In the genomic region with DNA sequence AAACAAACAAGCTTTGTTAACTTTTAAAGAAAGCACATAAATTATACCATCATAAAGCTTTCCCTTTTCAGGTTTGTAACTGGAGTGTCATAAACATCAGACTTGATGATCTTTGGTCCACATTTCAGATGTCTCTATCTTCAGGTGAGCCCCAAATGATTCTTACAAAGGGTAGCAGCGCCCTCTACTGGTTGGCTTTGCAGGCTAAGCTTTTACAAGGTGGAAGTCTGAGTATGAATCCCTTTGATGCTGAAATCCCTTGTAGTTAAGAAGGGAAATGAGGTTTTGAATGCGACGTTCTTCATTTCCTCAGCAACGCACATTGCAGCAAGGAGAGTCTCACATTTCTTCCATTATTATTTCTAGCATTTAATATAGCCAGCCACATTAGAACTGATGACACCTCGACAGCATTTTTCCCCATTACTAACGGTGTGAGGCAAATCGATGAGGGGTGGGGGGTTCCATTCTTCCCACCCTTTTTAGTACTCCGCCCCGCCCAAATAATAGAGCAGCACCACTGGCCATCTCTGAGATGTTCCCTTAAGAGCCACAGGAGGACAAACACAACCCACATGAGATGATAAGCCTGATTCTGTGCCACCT, we compare ENCODE assay signal across 1 cellular context.
A peak's percentile ranks its signal among the peaks of the same experiment; 100 is the strongest.
TF ChIP-seq lines count a peak whose summit lies in the region.

No MANE protein-coding gene starts in this region.

TF ChIP-seq in HepG2, 621 proteins besides CTCF, POLR2A, EP300 and RAD21 (continued from another document):
- TF ChIP-seq, protein P1, sequence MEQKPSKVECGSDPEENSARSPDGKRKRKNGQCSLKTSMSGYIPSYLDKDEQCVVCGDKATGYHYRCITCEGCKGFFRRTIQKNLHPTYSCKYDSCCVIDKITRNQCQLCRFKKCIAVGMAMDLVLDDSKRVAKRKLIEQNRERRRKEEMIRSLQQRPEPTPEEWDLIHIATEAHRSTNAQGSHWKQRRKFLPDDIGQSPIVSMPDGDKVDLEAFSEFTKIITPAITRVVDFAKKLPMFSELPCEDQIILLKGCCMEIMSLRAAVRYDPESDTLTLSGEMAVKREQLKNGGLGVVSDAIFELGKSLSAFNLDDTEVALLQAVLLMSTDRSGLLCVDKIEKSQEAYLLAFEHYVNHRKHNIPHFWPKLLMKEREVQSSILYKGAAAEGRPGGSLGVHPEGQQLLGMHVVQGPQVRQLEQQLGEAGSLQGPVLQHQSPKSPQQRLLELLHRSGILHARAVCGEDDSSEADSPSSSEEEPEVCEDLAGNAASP (CRISPR knock-in tag; IDR thresholded peaks at IDR 0.05; ENCODE audit: borderline replicate concordance) = 0 out of 2 replicates have a peak, but pooled peaks have one; percentile 28
- TF ChIP-seq, protein P2, sequence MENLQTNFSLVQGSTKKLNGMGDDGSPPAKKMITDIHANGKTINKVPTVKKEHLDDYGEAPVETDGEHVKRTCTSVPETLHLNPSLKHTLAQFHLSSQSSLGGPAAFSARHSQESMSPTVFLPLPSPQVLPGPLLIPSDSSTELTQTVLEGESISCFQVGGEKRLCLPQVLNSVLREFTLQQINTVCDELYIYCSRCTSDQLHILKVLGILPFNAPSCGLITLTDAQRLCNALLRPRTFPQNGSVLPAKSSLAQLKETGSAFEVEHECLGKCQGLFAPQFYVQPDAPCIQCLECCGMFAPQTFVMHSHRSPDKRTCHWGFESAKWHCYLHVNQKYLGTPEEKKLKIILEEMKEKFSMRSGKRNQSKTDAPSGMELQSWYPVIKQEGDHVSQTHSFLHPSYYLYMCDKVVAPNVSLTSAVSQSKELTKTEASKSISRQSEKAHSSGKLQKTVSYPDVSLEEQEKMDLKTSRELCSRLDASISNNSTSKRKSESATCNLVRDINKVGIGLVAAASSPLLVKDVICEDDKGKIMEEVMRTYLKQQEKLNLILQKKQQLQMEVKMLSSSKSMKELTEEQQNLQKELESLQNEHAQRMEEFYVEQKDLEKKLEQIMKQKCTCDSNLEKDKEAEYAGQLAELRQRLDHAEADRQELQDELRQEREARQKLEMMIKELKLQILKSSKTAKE (CRISPR knock-in tag; IDR thresholded peaks at IDR 0.05; ENCODE audit: borderline replicate concordance) = no peak
- peak; percentile 63 for TF ChIP-seq PPARG (CRISPR knock-in tag; conservative IDR thresholded peaks at IDR 0.05)
- no peak for TF ChIP-seq XRCC5 (optimal IDR thresholded peaks at IDR 0.05; ENCODE audit: low read length)
- TF ChIP-seq, protein P3, sequence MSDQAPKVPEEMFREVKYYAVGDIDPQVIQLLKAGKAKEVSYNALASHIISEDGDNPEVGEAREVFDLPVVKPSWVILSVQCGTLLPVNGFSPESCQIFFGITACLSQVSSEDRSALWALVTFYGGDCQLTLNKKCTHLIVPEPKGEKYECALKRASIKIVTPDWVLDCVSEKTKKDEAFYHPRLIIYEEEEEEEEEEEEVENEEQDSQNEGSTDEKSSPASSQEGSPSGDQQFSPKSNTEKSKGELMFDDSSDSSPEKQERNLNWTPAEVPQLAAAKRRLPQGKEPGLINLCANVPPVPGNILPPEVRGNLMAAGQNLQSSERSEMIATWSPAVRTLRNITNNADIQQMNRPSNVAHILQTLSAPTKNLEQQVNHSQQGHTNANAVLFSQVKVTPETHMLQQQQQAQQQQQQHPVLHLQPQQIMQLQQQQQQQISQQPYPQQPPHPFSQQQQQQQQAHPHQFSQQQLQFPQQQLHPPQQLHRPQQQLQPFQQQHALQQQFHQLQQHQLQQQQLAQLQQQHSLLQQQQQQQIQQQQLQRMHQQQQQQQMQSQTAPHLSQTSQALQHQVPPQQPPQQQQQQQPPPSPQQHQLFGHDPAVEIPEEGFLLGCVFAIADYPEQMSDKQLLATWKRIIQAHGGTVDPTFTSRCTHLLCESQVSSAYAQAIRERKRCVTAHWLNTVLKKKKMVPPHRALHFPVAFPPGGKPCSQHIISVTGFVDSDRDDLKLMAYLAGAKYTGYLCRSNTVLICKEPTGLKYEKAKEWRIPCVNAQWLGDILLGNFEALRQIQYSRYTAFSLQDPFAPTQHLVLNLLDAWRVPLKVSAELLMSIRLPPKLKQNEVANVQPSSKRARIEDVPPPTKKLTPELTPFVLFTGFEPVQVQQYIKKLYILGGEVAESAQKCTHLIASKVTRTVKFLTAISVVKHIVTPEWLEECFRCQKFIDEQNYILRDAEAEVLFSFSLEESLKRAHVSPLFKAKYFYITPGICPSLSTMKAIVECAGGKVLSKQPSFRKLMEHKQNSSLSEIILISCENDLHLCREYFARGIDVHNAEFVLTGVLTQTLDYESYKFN (CRISPR knock-in tag; conservative IDR thresholded peaks at IDR 0.05) = no peak
- TF ChIP-seq, protein P4, sequence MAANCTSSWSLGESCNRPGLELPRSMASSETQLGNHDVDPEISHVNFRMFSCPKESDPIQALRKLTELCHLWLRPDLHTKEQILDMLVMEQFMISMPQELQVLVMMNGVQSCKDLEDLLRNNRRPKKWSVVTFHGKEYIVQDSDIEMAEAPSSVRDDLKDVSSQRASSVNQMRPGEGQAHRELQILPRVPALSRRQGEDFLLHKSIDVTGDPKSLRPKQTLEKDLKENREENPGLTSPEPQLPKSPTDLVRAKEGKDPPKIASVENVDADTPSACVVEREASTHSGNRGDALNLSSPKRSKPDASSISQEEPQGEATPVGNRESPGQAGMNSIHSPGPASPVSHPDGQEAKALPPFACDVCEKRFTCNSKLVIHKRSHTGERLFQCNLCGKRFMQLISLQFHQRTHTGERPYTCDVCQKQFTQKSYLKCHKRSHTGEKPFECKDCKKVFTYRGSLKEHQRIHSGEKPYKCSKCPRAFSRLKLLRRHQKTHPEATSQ (CRISPR knock-in tag; IDR thresholded peaks at IDR 0.05; ENCODE audit: borderline replicate concordance) = no peak
- TF ChIP-seq ETS1 (CRISPR knock-in tag; IDR thresholded peaks at IDR 0.05) = no peak
- TF ChIP-seq KDM2A (CRISPR knock-in tag; IDR thresholded peaks at IDR 0.05; ENCODE audit: borderline replicate concordance, low read depth) = no peak
- TF ChIP-seq ZNF530 (CRISPR knock-in tag; IDR thresholded peaks at IDR 0.05; ENCODE audit: low read depth) = no peak
- no peak for TF ChIP-seq ZNF263 (CRISPR knock-in tag; IDR thresholded peaks at IDR 0.05)
- no peak for TF ChIP-seq KLF9 (CRISPR knock-in tag; IDR thresholded peaks at IDR 0.05; ENCODE audit: low read depth)
- no peak for TF ChIP-seq SIN3A (IDR thresholded peaks at IDR 0.05; ENCODE audit: borderline replicate concordance, low read depth, low read length)
- no peak for TF ChIP-seq ATF7-NPFF (CRISPR knock-in tag; IDR thresholded peaks at IDR 0.05; ENCODE audit: low read depth)
- TF ChIP-seq HIC2 (CRISPR knock-in tag; IDR thresholded peaks at IDR 0.05; ENCODE audit: low read depth) = no peak
- TF ChIP-seq TERF1 (CRISPR knock-in tag; IDR thresholded peaks at IDR 0.05) = no peak
- TF ChIP-seq ZNF205 (CRISPR knock-in tag; IDR thresholded peaks at IDR 0.05) = no peak
- no peak for TF ChIP-seq JUN (CRISPR knock-in tag; IDR thresholded peaks at IDR 0.05)
- no peak for TF ChIP-seq THYN1 (CRISPR knock-in tag; IDR thresholded peaks at IDR 0.05; ENCODE audit: borderline replicate concordance, low read depth)
- TF ChIP-seq ZNF850 (CRISPR knock-in tag; conservative IDR thresholded peaks at IDR 0.05) = no peak
- no peak for TF ChIP-seq ZBED4 (CRISPR knock-in tag; IDR thresholded peaks at IDR 0.05; ENCODE audit: borderline replicate concordance)
- TF ChIP-seq PRMT3 (CRISPR knock-in tag; IDR thresholded peaks at IDR 0.05; ENCODE audit: borderline replicate concordance, low read depth) = no peak
TF ChIP-seq in HepG2: peak in this region for 5.
